ENCODE assay signal across 8 cellular contexts in genomic region chr2:85540131-85540587, GRCh38. TPM values are rescaled to one million over a fixed set of nuclear protein-coding genes. Genes with fewer than 3 reads are reported as not detected.
A peak's percentile ranks its signal among the peaks of the same experiment; 100 is the strongest.
DNase-seq lines count a peak whose midpoint lies in the region; ATAC-seq and TF ChIP-seq lines count a peak whose summit lies in the region.

No MANE protein-coding gene starts in this region.

- no CpG with 5 or more reads among the region's 8 CpGs for WGBS in iPS DF 6.9 (ENCODE audit: insufficient coverage, insufficient read length)

- no peaks in the 10 kb centered on the region for H3K27me3 ChIP-seq in iPS DF 6.9 (ENCODE audit: control insufficient read depth, insufficient read depth, low read length)

- no peak overlapping the region for H3K27ac ChIP-seq in iPS DF 6.9 (ENCODE audit: low read length)

- POLR2A ChIA-PET in activated CD4-positive, alpha-beta memory T cell treated with anti-CD3 and anti-CD28 coated beads for 36 hours (lab: Charles Lee), result interaction anchor here (0.5 to 4.8 kb wide), 15 partner anchors 10 to 819 kb away, joined by 3 to 80 read pairs (median 11); partner anchors contain the start of genes C2orf68, ELMOD3, GGCX and RETSAT

- H3K36me3 Mint-ChIP-seq in activated CD4-positive, alpha-beta T cell treated with anti-CD3 and anti-CD28 coated beads, Interleukin-2, amount 10 ng/mL, durations not matched to agents 24 days and 14 days (ENCODE audit: low read depth), result peaks cover 60% of the 10 kb centered on the region
- peaks cover 63% of the 10 kb centered on the region for H3K36me3 Mint-ChIP-seq in activated CD4-positive, alpha-beta memory T cell treated with anti-CD3 and anti-CD28 coated beads for 36 hours
- H3K36me3 Mint-ChIP-seq in stimulated activated naive B cell treated with anti-CD40 and anti-IgM and Interleukin-4, amounts not matched to agents 10 μg/mL and 1 μg/mL and 100 μg/mL, for 72 hours, result peaks cover 47 to 71% of the 10 kb centered on the region in 2 donors

- DNase-seq in activated CD4-positive, alpha-beta T cell treated with anti-CD3 and anti-CD28 coated beads, Interleukin-2, amount 10 ng/mL, durations not matched to agents 24 days and 14 days, result no peak
- no peak for DNase-seq in activated CD4-positive, alpha-beta T cell treated with anti-CD3 and anti-CD28 coated beads, Interleukin-2, amount 50 U/mL, for 48 hours
- no peak for DNase-seq in activated CD4-positive, alpha-beta memory T cell treated with anti-CD3 and anti-CD28 coated beads for 36 hours
- DNase-seq in iPS DF 6.9 (ENCODE audit: low read depth, low spot score), result no peak
- DNase-seq in stimulated activated naive B cell treated with anti-CD40 and anti-IgM and Interleukin-4, amounts not matched to agents 10 μg/mL and 1 μg/mL and 100 μg/mL, for 72 hours, result no peak
- DNase-seq in omental fat pad (ENCODE audit: low spot score), result no peak
- DNase-seq in HK-2 (ENCODE audit: unreplicated experiment), result no peak
- no peak for DNase-seq in GM10266 (ENCODE audit: extremely low spot score)

- H3K9me3 ChIP-seq in iPS DF 6.9 (ENCODE audit: control insufficient read depth, insufficient read depth, low read length), result no peaks in the 10 kb centered on the region

- intact Hi-C loops in activated CD4-positive, alpha-beta T cell treated with anti-CD3 and anti-CD28 coated beads, Interleukin-2, amount 10 ng/mL, durations not matched to agents 24 days and 14 days (cut with micrococcal nuclease), result no loop called here
- intact Hi-C loops in activated CD4-positive, alpha-beta memory T cell treated with anti-CD3 and anti-CD28 coated beads for 36 hours (cut with micrococcal nuclease), result no loop called here

- peak overlapping the region; percentile 96 for H3K4me3 ChIP-seq in iPS DF 6.9 (ENCODE audit: low read length)

- peak overlapping the region; percentile 93 for H3K27ac Mint-ChIP-seq in activated CD4-positive, alpha-beta T cell treated with anti-CD3 and anti-CD28 coated beads, Interleukin-2, amount 10 ng/mL, durations not matched to agents 24 days and 14 days
- peak overlapping the region; percentile 99 for H3K27ac Mint-ChIP-seq in activated CD4-positive, alpha-beta memory T cell treated with anti-CD3 and anti-CD28 coated beads for 36 hours
- H3K27ac Mint-ChIP-seq in stimulated activated naive B cell treated with anti-CD40 and anti-IgM and Interleukin-4, amounts not matched to agents 10 μg/mL and 1 μg/mL and 100 μg/mL, for 72 hours, result peak overlapping the region; percentile 98

- peaks cover 25% of the 10 kb centered on the region for H3K36me3 ChIP-seq in iPS DF 6.9 (ENCODE audit: control insufficient read depth, insufficient read depth, low read length)

- CTCF ChIA-PET in activated CD4-positive, alpha-beta memory T cell treated with anti-CD3 and anti-CD28 coated beads for 36 hours (lab: Charles Lee), result interaction anchor here (1.2 to 8.7 kb wide), 4 partner anchors 10 to 120 kb away, joined by 4 to 62 read pairs (median 32); partner anchors contain the start of gene SH2D6

- no peaks in the 10 kb centered on the region for H3K9me3 Mint-ChIP-seq in activated CD4-positive, alpha-beta T cell treated with anti-CD3 and anti-CD28 coated beads, Interleukin-2, amount 10 ng/mL, durations not matched to agents 24 days and 14 days
- no peaks in the 10 kb centered on the region for H3K9me3 Mint-ChIP-seq in activated CD4-positive, alpha-beta memory T cell treated with anti-CD3 and anti-CD28 coated beads for 36 hours
- no peaks in the 10 kb centered on the region for H3K9me3 Mint-ChIP-seq in stimulated activated naive B cell treated with anti-CD40 and anti-IgM and Interleukin-4, amounts not matched to agents 10 μg/mL and 1 μg/mL and 100 μg/mL, for 72 hours

- no peak for TF ChIP-seq CTCF in omental fat pad (IDR thresholded peaks at IDR 0.05)
- no peak for TF ChIP-seq CTCF in GM10266 (IDR thresholded peaks at IDR 0.05; ENCODE audit: control insufficient read depth, insufficient read depth, low read depth, missing control alignments)

- H3K4me3 Mint-ChIP-seq in activated CD4-positive, alpha-beta T cell treated with anti-CD3 and anti-CD28 coated beads, Interleukin-2, amount 10 ng/mL, durations not matched to agents 24 days and 14 days, result peak overlapping the region; percentile 96
- peak overlapping the region; percentile 92 for H3K4me3 Mint-ChIP-seq in activated CD4-positive, alpha-beta memory T cell treated with anti-CD3 and anti-CD28 coated beads for 36 hours
- H3K4me3 Mint-ChIP-seq in stimulated activated naive B cell treated with anti-CD40 and anti-IgM and Interleukin-4, amounts not matched to agents 10 μg/mL and 1 μg/mL and 100 μg/mL, for 72 hours, result peak overlapping the region; percentile 94 to 95

- H3K4me1 Mint-ChIP-seq in activated CD4-positive, alpha-beta T cell treated with anti-CD3 and anti-CD28 coated beads, Interleukin-2, amount 10 ng/mL, durations not matched to agents 24 days and 14 days, result peaks cover 44% of the 10 kb centered on the region
- peaks cover 51% of the 10 kb centered on the region for H3K4me1 Mint-ChIP-seq in activated CD4-positive, alpha-beta memory T cell treated with anti-CD3 and anti-CD28 coated beads for 36 hours (ENCODE audit: low read depth)
- H3K4me1 Mint-ChIP-seq in stimulated activated naive B cell treated with anti-CD40 and anti-IgM and Interleukin-4, amounts not matched to agents 10 μg/mL and 1 μg/mL and 100 μg/mL, for 72 hours, result peaks cover 34 to 55% of the 10 kb centered on the region in 2 donors

- no peaks in the 10 kb centered on the region for H3K4me1 ChIP-seq in iPS DF 6.9 (ENCODE audit: control insufficient read depth, insufficient read depth, low read length)

- H3K27me3 Mint-ChIP-seq in activated CD4-positive, alpha-beta T cell treated with anti-CD3 and anti-CD28 coated beads, Interleukin-2, amount 10 ng/mL, durations not matched to agents 24 days and 14 days, result no peaks in the 10 kb centered on the region
- H3K27me3 Mint-ChIP-seq in activated CD4-positive, alpha-beta memory T cell treated with anti-CD3 and anti-CD28 coated beads for 36 hours, result no peaks in the 10 kb centered on the region
- H3K27me3 Mint-ChIP-seq in stimulated activated naive B cell treated with anti-CD40 and anti-IgM and Interleukin-4, amounts not matched to agents 10 μg/mL and 1 μg/mL and 100 μg/mL, for 72 hours, result no peaks in the 10 kb centered on the region

- ATAC-seq in stimulated activated naive B cell treated with anti-CD40 and anti-IgM and Interleukin-4, amounts not matched to agents 10 μg/mL and 1 μg/mL and 100 μg/mL, for 72 hours (replicated peaks), result no peak
- ATAC-seq in omental fat pad (ENCODE audit: low FRiP score), result no peak

RNA-seq across cellular contexts. Expression of gene MAT2A, which starts 1.2 kb away (rescaled TPM):
- 481 and 492 TPM in 2 replicates for total RNA-seq in activated CD4-positive, alpha-beta T cell treated with anti-CD3 and anti-CD28 coated beads, Interleukin-2, amount 10 ng/mL, durations not matched to agents 24 days and 14 days
- 100 to 1,000 TPM; 196 to 208 TPM for total RNA-seq in activated CD4-positive, alpha-beta memory T cell treated with anti-CD3 and anti-CD28 coated beads for 36 hours
- 1,000 to 10,000 TPM in 1 of 4 donors, 100 to 1,000 TPM in 3; 223 to 1,046 (median 437) TPM for total RNA-seq in omental fat pad

RNA-seq across cellular contexts. Expression of gene GGCX, which starts 21.1 kb away (rescaled TPM):
- 21.8 and 23.1 TPM in 2 replicates for total RNA-seq in activated CD4-positive, alpha-beta T cell treated with anti-CD3 and anti-CD28 coated beads, Interleukin-2, amount 10 ng/mL, durations not matched to agents 24 days and 14 days
- 10 to 100 TPM; 24.2 to 25.2 TPM for total RNA-seq in activated CD4-positive, alpha-beta memory T cell treated with anti-CD3 and anti-CD28 coated beads for 36 hours
- 10 to 100 TPM; 24.7 to 44.1 (median 39.8) TPM for total RNA-seq in omental fat pad

RNA-seq across cellular contexts. Expression of gene VAMP8, which starts 37.2 kb away (rescaled TPM):
- total RNA-seq in activated CD4-positive, alpha-beta T cell treated with anti-CD3 and anti-CD28 coated beads, Interleukin-2, amount 10 ng/mL, durations not matched to agents 24 days and 14 days, result 90.9 and 91.3 TPM in 2 replicates
- 100 to 1,000 TPM; 112 to 114 TPM for total RNA-seq in activated CD4-positive, alpha-beta memory T cell treated with anti-CD3 and anti-CD28 coated beads for 36 hours
- 10 to 100 TPM; 23.3 to 48.7 (median 46.1) TPM for total RNA-seq in omental fat pad

RNA-seq across cellular contexts. Expression of gene VAMP5, which starts 44.1 kb away (rescaled TPM):
- 33.1 and 37.9 TPM in 2 replicates for total RNA-seq in activated CD4-positive, alpha-beta T cell treated with anti-CD3 and anti-CD28 coated beads, Interleukin-2, amount 10 ng/mL, durations not matched to agents 24 days and 14 days
- 10 to 100 TPM; 49.7 to 51.9 TPM for total RNA-seq in activated CD4-positive, alpha-beta memory T cell treated with anti-CD3 and anti-CD28 coated beads for 36 hours
- 100 to 1,000 TPM in 1 of 4 donors, 10 to 100 TPM in 3; 51.4 to 116 (median 85.0) TPM for total RNA-seq in omental fat pad

RNA-seq across cellular contexts. Expression of gene RNF181, which starts 55.4 kb away (rescaled TPM):
- total RNA-seq in activated CD4-positive, alpha-beta T cell treated with anti-CD3 and anti-CD28 coated beads, Interleukin-2, amount 10 ng/mL, durations not matched to agents 24 days and 14 days, result 111 and 116 TPM in 2 replicates
- total RNA-seq in activated CD4-positive, alpha-beta memory T cell treated with anti-CD3 and anti-CD28 coated beads for 36 hours, result 100 to 1,000 TPM; 120 to 124 TPM
- total RNA-seq in omental fat pad, result 100 to 1,000 TPM in 3 of 4 donors, 10 to 100 TPM in 1; 94.7 to 216 (median 144) TPM
